ENCODE assay signal across 29 cellular contexts in the genomic region with DNA sequence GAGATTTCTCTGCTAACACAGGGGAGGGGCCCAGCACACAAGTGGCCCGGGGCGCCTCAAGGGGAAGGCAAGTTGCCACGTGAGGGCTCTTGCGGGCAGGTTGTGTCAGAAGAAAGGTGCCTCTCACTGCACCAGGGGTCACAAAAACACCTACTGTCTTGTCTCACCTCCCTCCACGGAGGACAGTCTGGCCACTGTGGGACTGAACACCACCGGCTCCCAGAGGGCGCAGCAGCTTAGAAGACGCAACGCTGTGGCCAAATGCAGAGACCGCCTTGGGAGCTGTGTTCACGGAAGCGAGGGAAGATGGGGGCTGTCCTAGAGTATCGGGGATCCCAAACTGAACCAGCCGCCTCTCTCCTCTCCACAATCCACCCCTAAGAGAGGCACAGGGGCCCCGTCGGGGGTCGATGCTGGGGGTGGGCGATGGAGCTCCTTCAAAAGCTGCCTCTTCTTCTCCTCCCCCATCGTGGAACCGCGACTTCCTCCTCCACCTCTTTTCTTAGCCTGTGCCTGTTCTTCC.
A peak's percentile ranks its signal among the peaks of the same experiment; 100 is the strongest.
DNase-seq lines count a peak whose midpoint lies in the region; ATAC-seq and TF ChIP-seq lines count a peak whose summit lies in the region.
"Had no signal": no experiment of that assay in that cellular context is flagged by ENCODE, and none has a peak within 500 bp of the region (broad histone marks: within the 10 kb centered on the region; RNA-seq: fewer than 3 reads in every experiment).

No MANE protein-coding gene starts in this region.

- H3K9ac ChIP-seq in MM.1S (ENCODE audit: low read length): no peak overlapping the region

- H4K20me1 ChIP-seq in MM.1S (ENCODE audit: insufficient read depth, low read length): no peaks in the 10 kb centered on the region

- intact Hi-C loops in activated CD4-positive, alpha-beta T cell treated with anti-CD3 and anti-CD28 coated beads, Interleukin-2, amount 10 ng/mL, durations not matched to agents 24 days and 14 days (cut with micrococcal nuclease): no loop called here
- intact Hi-C loops in naive thymus-derived CD4-positive, alpha-beta T cell (cut with micrococcal nuclease): loop anchor here in 1 of 2 donors (5.0 kb wide), 6 partner anchors 63 to 712 kb away; no protein-coding TSS in a partner anchor

- H3K36me3 ChIP-seq in CD4-positive, CD25-positive, alpha-beta regulatory T cell (ENCODE audit: control insufficient read depth, insufficient read depth, low read length): no peaks in the 10 kb centered on the region
- H3K36me3 ChIP-seq in naive thymus-derived CD4-positive, alpha-beta T cell (ENCODE audit: control insufficient read depth in 2 of 3, insufficient read depth in 3 of 3, low read length in 3 of 3): no peaks in the 10 kb centered on the region
- H3K36me3 ChIP-seq in MM.1S (replicated peaks; ENCODE audit: insufficient read depth, low read length): no peaks in the 10 kb centered on the region
- H3K36me3 ChIP-seq: cardiac muscle cell, colonic mucosa, Peyer's patch, suprapubic skin had no signal

- H3K4me3 Mint-ChIP-seq in activated CD4-positive, alpha-beta T cell treated with anti-CD3 and anti-CD28 coated beads, Interleukin-2, amount 10 ng/mL, durations not matched to agents 24 days and 14 days: no peak overlapping the region
- peak overlapping the region; percentile 31 to 84 (median 68) for H3K4me3 Mint-ChIP-seq in CD4-positive, CD25-positive, alpha-beta regulatory T cell
- H3K4me3 Mint-ChIP-seq in activated CD8-positive, alpha-beta T cell treated with anti-CD3 and anti-CD28 coated beads, Interleukin-2, amount 10 ng/mL, durations not matched to agents 7 days and 5 days: no peak overlapping the region
- peak overlapping the region in 9 of 10 donors; percentile 69 to 85 (median 76) for H3K4me3 Mint-ChIP-seq in naive thymus-derived CD4-positive, alpha-beta T cell
- H3K4me3 Mint-ChIP-seq: immature natural killer cell; natural killer cell treated with Interleukin-12 subunit alpha and Interleukin-12 subunit beta and Interleukin-15 and Interleukin-18, amount 100 ng/mL, for 72 hours; stimulated activated effector memory CD8-positive, alpha-beta T cell treated with anti-CD3 and anti-CD28 coated beads, Interleukin-12 subunit alpha, Interleukin-12 subunit beta, amount 100 ng/mL, for 72 hours had no signal

- H3K27ac ChIP-seq in CD4-positive, CD25-positive, alpha-beta regulatory T cell (ENCODE audit: insufficient read depth, low read length, poor library complexity, severe bottlenecking): peak overlapping the region; percentile 66
- peak overlapping the region; percentile 57 for H3K27ac ChIP-seq in naive thymus-derived CD4-positive, alpha-beta T cell (ENCODE audit: low read depth, low read length)
- H3K27ac ChIP-seq in MM.1S (ENCODE audit: low read length): no peak overlapping the region
- H3K27ac ChIP-seq: C4-2B, cardiac muscle cell, colonic mucosa, Peyer's patch, suprapubic skin, VCaP had no signal

- H3K9me3 ChIP-seq in CD4-positive, CD25-positive, alpha-beta regulatory T cell (ENCODE audit: control insufficient read depth in 2 of 2, low read length in 2 of 2): no peaks in the 10 kb centered on the region
- no peaks in the 10 kb centered on the region for H3K9me3 ChIP-seq in naive thymus-derived CD4-positive, alpha-beta T cell (ENCODE audit: control insufficient read depth in 2 of 3, low read length in 3 of 3)
- no peaks in the 10 kb centered on the region for H3K9me3 ChIP-seq in MM.1S (replicated peaks; ENCODE audit: insufficient read depth, low read length)
- H3K9me3 ChIP-seq: colonic mucosa, Peyer's patch, suprapubic skin had no signal

- no peak for TF ChIP-seq CTCF in MM.1S (IDR thresholded peaks at IDR 0.05; ENCODE audit: low read length)

- H3F3A ChIP-seq in MM.1S (ENCODE audit: insufficient read depth, low read length): no peaks in the 10 kb centered on the region

- DNase-seq in activated CD4-positive, alpha-beta T cell treated with anti-CD3 and anti-CD28 coated beads, Interleukin-2, amount 10 ng/mL, durations not matched to agents 24 days and 14 days: no peak
- DNase-seq in activated CD4-positive, alpha-beta T cell treated with anti-CD3 and anti-CD28 coated beads, Interleukin-2, amount 50 U/mL, for 4 hours: no peak
- no peak for DNase-seq in CD4-positive, CD25-positive, alpha-beta regulatory T cell
- no peak for DNase-seq in activated CD8-positive, alpha-beta T cell treated with anti-CD3 and anti-CD28 coated beads, Interleukin-2, amount 10 ng/mL, durations not matched to agents 7 days and 5 days
- no peak for DNase-seq in naive thymus-derived CD4-positive, alpha-beta T cell
- DNase-seq in LoVo (ENCODE audit: low spot score) (no peak), MM.1S (no peak)
- DNase-seq: 8988T; colonic mucosa; DND-41; effector memory CD8-positive, alpha-beta T cell; GF-D8; immature natural killer cell; Kasumi-1; left colon; NCI-H1048; NCI-H1694; NCI-H446 treated with DMSO at 0.1 percent for 48 hours; Peyer's patch; SIG-M5; stimulated activated CD4-positive, alpha-beta T cell treated with anti-CD3 and anti-CD28 coated beads, Interleukin-4, amount 100 ng/mL, for 4 hours; T-helper 9 cell had no signal

- H3K4me3 ChIP-seq in CD4-positive, CD25-positive, alpha-beta regulatory T cell (ENCODE audit: low read depth, low read length): peak overlapping the region; percentile 78
- no peak overlapping the region for H3K4me3 ChIP-seq in naive thymus-derived CD4-positive, alpha-beta T cell (ENCODE audit: low read length)
- H3K4me3 ChIP-seq in MM.1S (ENCODE audit: low read length): no peak overlapping the region
- H3K4me3 ChIP-seq: cardiac muscle cell, colonic mucosa, Peyer's patch, suprapubic skin had no signal

- H3K9me2 ChIP-seq in MM.1S (replicated peaks; ENCODE audit: insufficient read depth, low read length): no peaks in the 10 kb centered on the region

- H3K27me3 ChIP-seq in CD4-positive, CD25-positive, alpha-beta regulatory T cell (ENCODE audit: control insufficient read depth, insufficient read depth, low read length): no peaks in the 10 kb centered on the region
- no peaks in the 10 kb centered on the region for H3K27me3 ChIP-seq in naive thymus-derived CD4-positive, alpha-beta T cell (ENCODE audit: control insufficient read depth in 2 of 2, insufficient read depth in 2 of 2, low read length in 2 of 2)
- no peaks in the 10 kb centered on the region for H3K27me3 ChIP-seq in MM.1S (replicated peaks; ENCODE audit: insufficient read depth, low read length)
- H3K27me3 ChIP-seq: cardiac muscle cell, colonic mucosa, Peyer's patch had no signal

- no peaks in the 10 kb centered on the region for H3K79me2 ChIP-seq in MM.1S (ENCODE audit: low read length)

- peaks cover 6% of the 10 kb centered on the region for H3K9me3 Mint-ChIP-seq in activated CD4-positive, alpha-beta T cell treated with anti-CD3 and anti-CD28 coated beads, Interleukin-2, amount 10 ng/mL, durations not matched to agents 24 days and 14 days
- peaks cover 0 to 1% (median 0%) of the 10 kb centered on the region in 7 donors for H3K9me3 Mint-ChIP-seq in CD4-positive, CD25-positive, alpha-beta regulatory T cell
- no peaks in the 10 kb centered on the region for H3K9me3 Mint-ChIP-seq in activated CD8-positive, alpha-beta T cell treated with anti-CD3 and anti-CD28 coated beads, Interleukin-2, amount 10 ng/mL, durations not matched to agents 7 days and 5 days (ENCODE audit: insufficient read depth)
- H3K9me3 Mint-ChIP-seq in naive thymus-derived CD4-positive, alpha-beta T cell: no peaks in the 10 kb centered on the region
- H3K9me3 Mint-ChIP-seq: effector memory CD8-positive, alpha-beta T cell; immature natural killer cell; natural killer cell treated with Interleukin-12 subunit alpha and Interleukin-12 subunit beta and Interleukin-15 and Interleukin-18, amount 100 ng/mL, for 72 hours; stimulated activated effector memory CD8-positive, alpha-beta T cell treated with anti-CD3 and anti-CD28 coated beads, Interleukin-12 subunit alpha, Interleukin-12 subunit beta, amount 100 ng/mL, for 72 hours had no signal

- H3K36me3 Mint-ChIP-seq in activated CD4-positive, alpha-beta T cell treated with anti-CD3 and anti-CD28 coated beads, Interleukin-2, amount 10 ng/mL, durations not matched to agents 24 days and 14 days (ENCODE audit: low read depth): no peaks in the 10 kb centered on the region
- no peaks in the 10 kb centered on the region for H3K36me3 Mint-ChIP-seq in CD4-positive, CD25-positive, alpha-beta regulatory T cell
- peaks cover 9% of the 10 kb centered on the region for H3K36me3 Mint-ChIP-seq in activated CD8-positive, alpha-beta T cell treated with anti-CD3 and anti-CD28 coated beads, Interleukin-2, amount 10 ng/mL, durations not matched to agents 7 days and 5 days (ENCODE audit: low read depth)
- H3K36me3 Mint-ChIP-seq in naive thymus-derived CD4-positive, alpha-beta T cell: peaks cover 0 to 8% (median 0%) of the 10 kb centered on the region in 5 donors
- H3K36me3 Mint-ChIP-seq: immature natural killer cell; natural killer cell treated with Interleukin-12 subunit alpha and Interleukin-12 subunit beta and Interleukin-15 and Interleukin-18, amount 100 ng/mL, for 72 hours; stimulated activated effector memory CD8-positive, alpha-beta T cell treated with anti-CD3 and anti-CD28 coated beads, Interleukin-12 subunit alpha, Interleukin-12 subunit beta, amount 100 ng/mL, for 72 hours had no signal

- H3K4me1 Mint-ChIP-seq in activated CD4-positive, alpha-beta T cell treated with anti-CD3 and anti-CD28 coated beads, Interleukin-2, amount 10 ng/mL, durations not matched to agents 24 days and 14 days: peaks cover 54% of the 10 kb centered on the region
- peaks cover 22 to 95% (median 63%) of the 10 kb centered on the region in 4 donors for H3K4me1 Mint-ChIP-seq in CD4-positive, CD25-positive, alpha-beta regulatory T cell
- peaks cover 75% of the 10 kb centered on the region for H3K4me1 Mint-ChIP-seq in activated CD8-positive, alpha-beta T cell treated with anti-CD3 and anti-CD28 coated beads, Interleukin-2, amount 10 ng/mL, durations not matched to agents 7 days and 5 days (ENCODE audit: low read depth)
- H3K4me1 Mint-ChIP-seq in naive thymus-derived CD4-positive, alpha-beta T cell: peaks cover 54 to 97% (median 87%) of the 10 kb centered on the region in 7 donors

- no peak overlapping the region for H3K4me2 ChIP-seq in MM.1S (ENCODE audit: low read depth, low read length)

- H3K27ac Mint-ChIP-seq in activated CD4-positive, alpha-beta T cell treated with anti-CD3 and anti-CD28 coated beads, Interleukin-2, amount 10 ng/mL, durations not matched to agents 24 days and 14 days: peak overlapping the region; percentile 76
- H3K27ac Mint-ChIP-seq in CD4-positive, CD25-positive, alpha-beta regulatory T cell: peak overlapping the region; percentile 91 to 97 (median 96)
- peak overlapping the region; percentile 84 for H3K27ac Mint-ChIP-seq in activated CD8-positive, alpha-beta T cell treated with anti-CD3 and anti-CD28 coated beads, Interleukin-2, amount 10 ng/mL, durations not matched to agents 7 days and 5 days
- peak overlapping the region in 8 of 9 donors; percentile 90 to 98 (median 92) for H3K27ac Mint-ChIP-seq in naive thymus-derived CD4-positive, alpha-beta T cell
- H3K27ac Mint-ChIP-seq: natural killer cell treated with Interleukin-12 subunit alpha and Interleukin-12 subunit beta and Interleukin-15 and Interleukin-18, amount 100 ng/mL, for 72 hours had no signal

- CTCF ChIA-PET in activated CD8-positive, alpha-beta T cell treated with anti-CD3 and anti-CD28 coated beads, Interleukin-2, amount 10 ng/mL, durations not matched to agents 7 days and 5 days (lab: Charles Lee): interaction anchor here (0.5 kb wide), 1 partner anchor 87 kb away, joined by 3 read pairs; no protein-coding TSS in a partner anchor
- CTCF ChIA-PET in naive thymus-derived CD4-positive, alpha-beta T cell (lab: Charles Lee): no interaction called here

- H3K4me1 ChIP-seq in CD4-positive, CD25-positive, alpha-beta regulatory T cell (ENCODE audit: control insufficient read depth, insufficient read depth, low read length, poor library complexity, severe bottlenecking): peaks cover 98% of the 10 kb centered on the region
- peaks cover 47 to 87% of the 10 kb centered on the region in 2 donors for H3K4me1 ChIP-seq in naive thymus-derived CD4-positive, alpha-beta T cell (ENCODE audit: control insufficient read depth in 2 of 2, insufficient read depth in 2 of 2, low read length in 2 of 2)
- no peaks in the 10 kb centered on the region for H3K4me1 ChIP-seq in MM.1S (ENCODE audit: low read length)
- H3K4me1 ChIP-seq: colonic mucosa had no signal

- no peak for ATAC-seq in CD4-positive, CD25-positive, alpha-beta regulatory T cell (ENCODE audit: low read depth in 2 of 2)
- ATAC-seq in activated CD8-positive, alpha-beta T cell treated with anti-CD3 and anti-CD28 coated beads, Interleukin-2, amount 10 ng/mL, durations not matched to agents 7 days and 5 days: no peak
- ATAC-seq in naive thymus-derived CD4-positive, alpha-beta T cell: no peak
- ATAC-seq in GM19324 (IDR thresholded peaks at IDR 0.05; ENCODE audit: low FRiP score, unreplicated experiment): no peak
- ATAC-seq: effector memory CD8-positive, alpha-beta T cell; left colon; natural killer cell treated with Interleukin-12 subunit alpha and Interleukin-12 subunit beta and Interleukin-15 and Interleukin-18, amount 100 ng/mL, for 72 hours; stimulated activated effector memory CD8-positive, alpha-beta T cell treated with anti-CD3 and anti-CD28 coated beads, Interleukin-12 subunit alpha, Interleukin-12 subunit beta, amount 100 ng/mL, for 72 hours had no signal

- H3K27me3 Mint-ChIP-seq in activated CD4-positive, alpha-beta T cell treated with anti-CD3 and anti-CD28 coated beads, Interleukin-2, amount 10 ng/mL, durations not matched to agents 24 days and 14 days: no peaks in the 10 kb centered on the region
- H3K27me3 Mint-ChIP-seq in CD4-positive, CD25-positive, alpha-beta regulatory T cell: no peaks in the 10 kb centered on the region
- H3K27me3 Mint-ChIP-seq in activated CD8-positive, alpha-beta T cell treated with anti-CD3 and anti-CD28 coated beads, Interleukin-2, amount 10 ng/mL, durations not matched to agents 7 days and 5 days (ENCODE audit: low read depth): no peaks in the 10 kb centered on the region
- no peaks in the 10 kb centered on the region for H3K27me3 Mint-ChIP-seq in naive thymus-derived CD4-positive, alpha-beta T cell
- H3K27me3 Mint-ChIP-seq: effector memory CD8-positive, alpha-beta T cell; natural killer cell treated with Interleukin-12 subunit alpha and Interleukin-12 subunit beta and Interleukin-15 and Interleukin-18, amount 100 ng/mL, for 72 hours had no signal

- no peak overlapping the region for H2AFZ ChIP-seq in MM.1S (ENCODE audit: low read length)

- POLR2A ChIA-PET in activated CD8-positive, alpha-beta T cell treated with anti-CD3 and anti-CD28 coated beads, Interleukin-2, amount 10 ng/mL, durations not matched to agents 7 days and 5 days (lab: Charles Lee): no interaction called here
- POLR2A ChIA-PET in naive thymus-derived CD4-positive, alpha-beta T cell (lab: Charles Lee): interaction anchor here (1.3 to 1.4 kb wide), 3 partner anchors 9 to 282 kb away, joined by 3 to 9 read pairs (median 3); a partner anchor contains a TSS

Comparison
In these comparisons a context has a peak if more than half of its experiments do, and no peak if none do; other contexts are left out.
1. H3K4me3 Mint-ChIP-seq: peak in CD4-positive, CD25-positive, alpha-beta regulatory T cell (4 of 4) and naive thymus-derived CD4-positive, alpha-beta T cell (9 of 10); none in activated CD4-positive, alpha-beta T cell treated with anti-CD3 and anti-CD28 coated beads, Interleukin-2, amount 10 ng/mL, durations not matched to agents 24 days and 14 days (single experiment) and activated CD8-positive, alpha-beta T cell treated with anti-CD3 and anti-CD28 coated beads, Interleukin-2, amount 10 ng/mL, durations not matched to agents 7 days and 5 days (single experiment).
2. Peak in every context shown above with its lines, with median percentiles within 50 percentile points of each other: H3K27ac Mint-ChIP-seq.